20 cellular contexts compared by ENCODE assay signal in the genomic region with DNA sequence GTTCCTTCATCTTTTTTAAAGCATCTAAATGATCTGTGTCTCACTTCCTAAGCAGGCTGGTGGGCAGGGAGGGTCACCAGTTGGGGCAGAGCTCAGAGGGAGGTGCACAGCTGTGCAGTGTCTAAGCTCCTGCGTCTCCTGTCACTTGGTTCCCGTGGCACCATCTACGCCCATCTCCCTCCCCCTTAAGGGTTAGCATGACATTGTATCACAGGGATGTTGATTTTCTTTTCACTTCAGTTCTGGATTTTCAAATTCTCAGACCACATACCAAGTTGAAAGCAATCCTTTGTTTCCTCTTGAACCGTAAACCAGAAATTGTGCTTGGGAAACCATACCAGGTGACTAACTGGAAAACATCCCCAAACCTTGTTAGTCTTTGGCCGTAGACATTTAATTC.
"Had no signal": no experiment of that assay in that cellular context is flagged by ENCODE, and none has a peak within 500 bp of the region (broad histone marks: within the 10 kb centered on the region; RNA-seq: fewer than 3 reads in every experiment).

No MANE protein-coding gene starts in this region.

- H3K4me2 ChIP-seq: hepatocyte had no signal

- H3K4me3 Mint-ChIP-seq: dendritic cell treated with granulocyte-macrophage colony-stimulating factor and Interleukin-4, amounts not matched to agents 40 ng/mL and 50 ng/mL, for 4 days; immature natural killer cell; mesothelial cell of epicardium; naive B cell had no signal

- H2AFZ ChIP-seq: hepatocyte had no signal

- DNase-seq: colonic mucosa; cortex of kidney; effector CD8-positive, alpha-beta T cell; foreskin keratinocyte; heart left ventricle; hypothalamus; immature natural killer cell; islet precursor cell; kidney; kidney glomerular epithelial cell; left colon; left ventricle myocardium inferior; lower lobe of right lung; mucosa of descending colon; naive B cell had no signal

- H3K36me3 ChIP-seq: colonic mucosa, esophagus muscularis mucosa, gastroesophageal sphincter, heart left ventricle, left ventricle myocardium inferior, lower lobe of right lung had no signal

- H3K4me3 ChIP-seq: colonic mucosa, esophagus muscularis mucosa, gastroesophageal sphincter, heart left ventricle, hepatocyte, left ventricle myocardium inferior, lower lobe of right lung, mucosa of descending colon had no signal

- H3K4me1 ChIP-seq: colonic mucosa, esophagus muscularis mucosa, gastroesophageal sphincter, lower lobe of right lung had no signal

- H3K9me3 Mint-ChIP-seq: dendritic cell treated with granulocyte-macrophage colony-stimulating factor and Interleukin-4, amounts not matched to agents 40 ng/mL and 50 ng/mL, for 4 days; immature natural killer cell had no signal

- ATAC-seq: foreskin keratinocyte, gastroesophageal sphincter, heart left ventricle, left colon, lower lobe of right lung, mucosa of descending colon had no signal

- H3K27ac Mint-ChIP-seq: dendritic cell treated with granulocyte-macrophage colony-stimulating factor and Interleukin-4, amounts not matched to agents 40 ng/mL and 50 ng/mL, for 4 days; immature natural killer cell; mesothelial cell of epicardium had no signal

- H3K9me3 ChIP-seq: colonic mucosa, esophagus muscularis mucosa, gastroesophageal sphincter, heart left ventricle, left ventricle myocardium inferior, lower lobe of right lung, mucosa of descending colon had no signal

- H3K4me1 Mint-ChIP-seq: naive B cell had no signal

- H3K36me3 Mint-ChIP-seq: immature natural killer cell, naive B cell had no signal

- H3K27me3 ChIP-seq: colonic mucosa, esophagus muscularis mucosa, foreskin keratinocyte, hepatocyte had no signal

- H3K27ac ChIP-seq: colonic mucosa, esophagus muscularis mucosa, foreskin keratinocyte, gastroesophageal sphincter, heart left ventricle, hepatocyte, left ventricle myocardium inferior, lower lobe of right lung had no signal
